In genomic region chr2:105754011-105754410, GRCh38 we compare ENCODE assay signal across 14 cellular contexts. TPM values are rescaled to one million over a fixed set of nuclear protein-coding genes. Genes with fewer than 3 reads are reported as not detected.
A peak's percentile ranks its signal among the peaks of the same experiment; 100 is the strongest.
DNase-seq lines count a peak whose midpoint lies in the region; ATAC-seq, FAIRE-seq and TF ChIP-seq lines count a peak whose summit lies in the region.
"Had no signal": no experiment of that assay in that cellular context is flagged by ENCODE, and none has a peak within 500 bp of the region (broad histone marks: within the 10 kb centered on the region; RNA-seq: fewer than 3 reads in every experiment).

No MANE protein-coding gene starts in this region.

- no peak overlapping the region for H3K4me3 ChIP-seq in HepG2 (replicated peaks in 1 of 3; ENCODE audit: insufficient read depth in 1 of 3, low read depth in 2 of 3, low read length in 3 of 3)

- no peak overlapping the region for H3K27ac ChIP-seq in HepG2 (ENCODE audit: extremely low read length, insufficient read depth, low read length)

- CTCF ChIA-PET in activated CD4-positive, alpha-beta T cell treated with anti-CD3 and anti-CD28 coated beads for 36 hours (lab: Charles Lee), result interaction anchor here (0.6 to 2.1 kb wide), 6 partner anchors 9 to 177 kb away, joined by 3 to 7 read pairs (median 4); no protein-coding TSS in a partner anchor
- CTCF ChIA-PET in HepG2 (lab: Yijun Ruan, JAX; ENCODE audit: low intra/inter-chr PET ratio, low total read pairs), result no interaction called here

- H3K36me3 Mint-ChIP-seq in activated CD4-positive, alpha-beta T cell treated with anti-CD3 and anti-CD28 coated beads for 36 hours (ENCODE audit: low read depth), result peaks cover 75% of the 10 kb centered on the region
- peaks cover 29% of the 10 kb centered on the region for H3K36me3 Mint-ChIP-seq in effector memory CD8-positive, alpha-beta T cell (ENCODE audit: insufficient read depth)

- H3K9me3 Mint-ChIP-seq in activated CD4-positive, alpha-beta T cell treated with anti-CD3 and anti-CD28 coated beads for 36 hours (ENCODE audit: low read depth), result no peaks in the 10 kb centered on the region
- no peaks in the 10 kb centered on the region for H3K9me3 Mint-ChIP-seq in effector memory CD8-positive, alpha-beta T cell

- FAIRE-seq in HepG2 (lab: Jason Lieb, UNC), result no peak

- H3K4me2 ChIP-seq in HepG2 (ENCODE audit: low read depth, low read length), result no peak overlapping the region

- DNase-seq in activated CD4-positive, alpha-beta T cell treated with anti-CD3 and anti-CD28 coated beads for 36 hours, result peak; percentile 83
- DNase-seq in activated CD4-positive, alpha-beta T cell treated with anti-CD3 and anti-CD28 coated beads for 1 hour, result no peak
- DNase-seq in activated CD4-positive, alpha-beta T cell treated with anti-CD3 and anti-CD28 coated beads for 48 hours, result peak; percentile 69
- peak; percentile 31 to 48 (median 40) for DNase-seq in effector memory CD8-positive, alpha-beta T cell
- peak; percentile 27 for DNase-seq in stimulated activated naive CD4-positive, alpha-beta T cell treated with Interleukin-2 at 50 U/mL for 16 hours (lab: John Stamatoyannopoulos, UW)
- DNase-seq in HepG2 (ENCODE audit: low spot score) (no peak), DMS 273 (lab: John Stamatoyannopoulos, UW; ENCODE audit: unreplicated experiment) (no peak), iPS-NIHi7 (ENCODE audit: extremely low spot score) (no peak)
- DNase-seq: 8988T, cerebellar nuclear complex, foreskin melanocyte, NCI-H2029, posterior cingulate gyrus, RPMI8226 had no signal

- BruUV-seq in HepG2 (replicated peaks; lab: Mats Ljungman, UMichigan), result no TSS peak

- TF ChIP-seq EP300 in HepG2 (IDR thresholded peaks at IDR 0.05; ENCODE audit: low read depth in 2 of 2, low read length in 2 of 2) (no peak), HepG2 (CRISPR knock-in tag; IDR thresholded peaks at IDR 0.05; ENCODE audit: borderline replicate concordance) (no peak)

- POLR2A ChIA-PET in activated CD4-positive, alpha-beta T cell treated with anti-CD3 and anti-CD28 coated beads for 36 hours (lab: Charles Lee), result interaction anchor here (0.5 to 3.8 kb wide), 7 partner anchors 8 to 176 kb away, joined by 3 to 44 read pairs (median 7); no protein-coding TSS in a partner anchor
- POLR2A ChIA-PET in HepG2 (lab: Yijun Ruan, JAX), result no interaction called here

- H4K20me1 ChIP-seq in HepG2 (ENCODE audit: insufficient read depth, low read length), result no peaks in the 10 kb centered on the region; the same call in none of the 2 replicates

- H3K4me1 ChIP-seq in HepG2 (ENCODE audit: insufficient read depth, low read length), result peaks cover 5% of the 10 kb centered on the region; the same call in 1 of the 2 replicates

- peak; percentile 66 for ATAC-seq in activated CD4-positive, alpha-beta T cell treated with anti-CD3 and anti-CD28 coated beads for 36 hours
- peak; percentile 72 for ATAC-seq in effector memory CD8-positive, alpha-beta T cell (replicated peaks)
- ATAC-seq in HepG2, result no peak

- no peak for TF ChIP-seq RAD21 in HepG2 (CRISPR knock-in tag; IDR thresholded peaks at IDR 0.05)

- in situ Hi-C loops in HepG2 (cut with HindIII; ENCODE audit: extremely low pct_ligation_motif_present, low pct_unique_long_range_greater_than_20kb), result no loop called here

- WGBS in HepG2 (ENCODE audit: low lambda C conversion rate), result 91% methylated on average over 5 of the region's 5 CpGs

- no peak for TF ChIP-seq CTCF in HepG2 (CRISPR knock-in tag; IDR thresholded peaks at IDR 0.05)

- no peaks in the 10 kb centered on the region for H3K27me3 ChIP-seq in HepG2 (ENCODE audit: control insufficient read depth in 1 of 2, insufficient read depth in 2 of 2, low read length in 2 of 2)

- no peak overlapping the region for H2AFZ ChIP-seq in HepG2 (ENCODE audit: low read length)

- H3K9me3 ChIP-seq in HepG2 (ENCODE audit: low read length), result no peaks in the 10 kb centered on the region

- intact Hi-C loops in activated CD4-positive, alpha-beta T cell treated with anti-CD3 and anti-CD28 coated beads for 36 hours (cut with DNase I, micrococcal nuclease), result loop anchor here (1.0 to 2.0 kb wide), 3 partner anchors 8 to 43 kb away; no protein-coding TSS in a partner anchor
- intact Hi-C loops in HepG2 (cut with micrococcal nuclease; ENCODE audit: unreplicated experiment), result no loop called here

- H3K79me2 ChIP-seq in HepG2 (ENCODE audit: insufficient read depth, low read length), result peaks cover 43% of the 10 kb centered on the region

- peak overlapping the region; percentile 95 for H3K27ac Mint-ChIP-seq in activated CD4-positive, alpha-beta T cell treated with anti-CD3 and anti-CD28 coated beads for 36 hours
- H3K27ac Mint-ChIP-seq in effector memory CD8-positive, alpha-beta T cell, result peak overlapping the region; percentile 91 to 94

- no peak overlapping the region for H3K9ac ChIP-seq in HepG2 (ENCODE audit: insufficient read depth, low read depth, low read length)

- TF ChIP-seq POLR2A in HepG2 (IDR thresholded peaks at IDR 0.05; ENCODE audit: insufficient read depth in 1 of 2, low read depth in 2 of 2, low read length in 2 of 2), result no peak

- no peaks in the 10 kb centered on the region for H3K27me3 Mint-ChIP-seq in activated CD4-positive, alpha-beta T cell treated with anti-CD3 and anti-CD28 coated beads for 36 hours
- no peaks in the 10 kb centered on the region for H3K27me3 Mint-ChIP-seq in effector memory CD8-positive, alpha-beta T cell

- peak overlapping the region; percentile 49 for H3K4me3 Mint-ChIP-seq in activated CD4-positive, alpha-beta T cell treated with anti-CD3 and anti-CD28 coated beads for 36 hours
- peak overlapping the region; percentile 61 to 77 for H3K4me3 Mint-ChIP-seq in effector memory CD8-positive, alpha-beta T cell

- H3K4me1 Mint-ChIP-seq in activated CD4-positive, alpha-beta T cell treated with anti-CD3 and anti-CD28 coated beads for 36 hours, result peaks cover 96% of the 10 kb centered on the region
- H3K4me1 Mint-ChIP-seq in effector memory CD8-positive, alpha-beta T cell (ENCODE audit: low read depth in 2 of 2), result peaks cover 80 to 92% of the 10 kb centered on the region in 2 donors

- peaks cover 0 to 1% of the 10 kb centered on the region in 2 experiments; a peak in 2 of 5 replicates for H3K36me3 ChIP-seq in HepG2 (replicated peaks in 1 of 2; ENCODE audit: control insufficient read depth in 1 of 2, insufficient read depth in 2 of 2, low read length in 2 of 2)

TF ChIP-seq in HepG2, 621 proteins besides CTCF, POLR2A, EP300 and RAD21 (continues in another document):
- no peak for TF ChIP-seq ELF1 (CRISPR knock-in tag; IDR thresholded peaks at IDR 0.05)
- no peak for TF ChIP-seq ZNF784 (CRISPR knock-in tag; IDR thresholded peaks at IDR 0.05; ENCODE audit: borderline replicate concordance)
- TF ChIP-seq RFX1 (IDR thresholded peaks at IDR 0.05), result no peak
- TF ChIP-seq EZH2 (conservative IDR thresholded peaks at IDR 0.05; ENCODE audit: low read depth, low read length), result no peak
- no peak for TF ChIP-seq TARDBP (CRISPR knock-in tag; IDR thresholded peaks at IDR 0.05)
- no peak for TF ChIP-seq MTF2 (CRISPR knock-in tag; IDR thresholded peaks at IDR 0.05; ENCODE audit: borderline replicate concordance)
- no peak for TF ChIP-seq PCBP2 (optimal IDR thresholded peaks at IDR 0.05; ENCODE audit: low read depth, low read length, poor library complexity, severe bottlenecking)

RNA-seq across cellular contexts. Expression of gene NCK2, which starts 9.3 kb away (rescaled TPM):
- 10 to 100 TPM; 84.7 to 87.5 TPM for total RNA-seq in activated CD4-positive, alpha-beta T cell treated with anti-CD3 and anti-CD28 coated beads for 36 hours
- total RNA-seq in HepG2 (2016; rRNA removed; fragmentation: Illumina TruSeq; extraction: Trizol), result 21.3 and 23.5 TPM in 2 replicates
- 20.1 and 23.4 TPM in 2 replicates for total RNA-seq in HepG2 (2016; cell fraction: cytosol; rRNA removed; fragmentation: Illumina TruSeq; extraction: Trizol; ENCODE audit: low read depth)
- total RNA-seq in HepG2 (2016; cell fraction: insoluble cytoplasmic fraction; rRNA removed; fragmentation: Illumina TruSeq; extraction: Trizol), result 17.9 and 25.3 TPM in 2 replicates
- 50.5 and 50.9 TPM in 2 replicates for total RNA-seq in HepG2 (2016; cell fraction: membrane; rRNA removed; fragmentation: Illumina TruSeq; extraction: Trizol)
- 12.0 and 12.1 TPM in 2 replicates for total RNA-seq in HepG2 (2016; cell fraction: nucleus; rRNA removed; fragmentation: Illumina TruSeq; extraction: Trizol)
- 14.8 and 19.5 TPM in 2 replicates for polyA plus RNA-seq in HepG2 (2011; rRNA removed)
- polyA plus RNA-seq in HepG2 (2011; cell fraction: cytosol; rRNA removed), result 21.4 and 24.5 TPM in 2 replicates
- polyA plus RNA-seq in HepG2 (2011; cell fraction: nucleus; rRNA removed), result 8.9 and 9.7 TPM in 2 replicates
- polyA plus RNA-seq in HepG2 (2012), result 20.9 and 25.1 TPM in 2 replicates
- 30.8 and 31.3 TPM in 2 replicates for polyA plus RNA-seq in HepG2 (2016; cell fraction: cytosol; fragmentation: Illumina TruSeq; extraction: Trizol; ENCODE audit: low read depth)
- polyA plus RNA-seq in HepG2 (2016; cell fraction: insoluble cytoplasmic fraction; fragmentation: Illumina TruSeq; extraction: Trizol; ENCODE audit: low read depth), result 24.5 and 29.7 TPM in 2 replicates
- 53.4 and 56.8 TPM in 2 replicates for polyA plus RNA-seq in HepG2 (2016; cell fraction: membrane; fragmentation: Illumina TruSeq; extraction: Trizol; ENCODE audit: low read depth)
- polyA plus RNA-seq in HepG2 (2016; cell fraction: nucleus; fragmentation: Illumina TruSeq; extraction: Trizol; ENCODE audit: insufficient read depth, low read depth), result 18.9 and 21.5 TPM in 2 replicates
- polyA minus RNA-seq in HepG2 (2011; rRNA and poly(A)+ RNA removed; ENCODE audit: low replicate concordance), result 4.0 and 18.1 TPM in 2 replicates
- 9.8 and 11.4 TPM in 2 replicates for polyA minus RNA-seq in HepG2 (2011; cell fraction: cytosol; rRNA and poly(A)+ RNA removed)
- polyA minus RNA-seq in HepG2 (2011; cell fraction: nucleus; rRNA and poly(A)+ RNA removed), result 9.0 and 11.7 TPM in 2 replicates

Comparison
In these comparisons a context has a peak if more than half of its experiments do, and no peak if none do; other contexts are left out.
1. DNase-seq: peak in activated CD4-positive, alpha-beta T cell treated with anti-CD3 and anti-CD28 coated beads for 36 hours (single experiment), activated CD4-positive, alpha-beta T cell treated with anti-CD3 and anti-CD28 coated beads for 48 hours (single experiment), effector memory CD8-positive, alpha-beta T cell (3 of 3) and stimulated activated naive CD4-positive, alpha-beta T cell treated with Interleukin-2 at 50 U/mL for 16 hours (single experiment); none in activated CD4-positive, alpha-beta T cell treated with anti-CD3 and anti-CD28 coated beads for 1 hour (single experiment), HepG2 (single experiment), DMS 273 (single experiment) and iPS-NIHi7 (single experiment).